Comparison of ENCODE assay signal across 1 cellular context in the genomic region with DNA sequence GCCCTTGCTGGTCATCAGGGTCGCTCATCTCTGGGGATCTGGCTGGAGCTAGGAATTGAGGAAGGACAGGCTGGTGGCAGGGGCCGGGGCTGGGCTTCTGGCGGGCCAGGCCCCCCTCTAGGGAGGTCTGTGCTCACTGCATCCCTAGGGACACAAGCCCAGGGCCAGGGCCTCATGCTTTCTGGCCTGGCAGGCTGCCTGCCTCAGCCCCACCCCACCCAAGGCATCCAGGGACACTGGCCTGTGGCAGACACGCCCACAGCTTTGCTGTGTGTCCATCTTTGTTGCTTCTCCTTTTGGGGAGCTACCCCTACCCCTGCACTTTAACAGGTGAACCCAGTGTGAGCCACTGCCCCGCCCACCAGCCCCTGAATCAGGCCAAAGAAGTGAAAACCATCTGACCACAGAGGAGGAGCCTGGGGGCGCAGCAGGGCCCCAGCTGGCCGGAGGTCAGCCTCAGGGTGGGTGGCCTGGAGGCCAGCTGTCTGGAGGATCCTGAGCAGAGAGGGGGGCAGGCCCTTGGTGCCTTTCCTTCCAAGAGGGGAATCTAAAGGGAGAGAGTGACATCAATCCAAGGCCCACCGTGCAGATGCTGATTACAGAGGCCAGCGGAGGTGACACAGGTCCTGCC.
TF ChIP-seq lines count a peak whose summit lies in the region.

No MANE protein-coding gene starts in this region.

TF ChIP-seq in H1, 55 proteins besides CTCF, POLR2A, EP300 and RAD21:
- no peak for TF ChIP-seq HDAC2 (IDR thresholded peaks at IDR 0.05; ENCODE audit: borderline replicate concordance in 1 of 2, low read depth in 2 of 2, low read length in 2 of 2)
- TF ChIP-seq CBX5 (IDR thresholded peaks at IDR 0.05; ENCODE audit: low read depth, low read length) = no peak
- TF ChIP-seq SRF (IDR thresholded peaks at IDR 0.05; ENCODE audit: low read depth, low read length) = no peak
- TF ChIP-seq SIN3A (conservative IDR thresholded peaks at IDR 0.05 in 1 of 2, IDR thresholded peaks at IDR 0.05 in 1 of 2; ENCODE audit: low read depth in 1 of 2, low read length in 2 of 2) = no peak
- TF ChIP-seq TCF12 (IDR thresholded peaks at IDR 0.05; ENCODE audit: low read depth, low read length) = no peak
